ENCODE assay signal across 2 cellular contexts in the genomic region with DNA sequence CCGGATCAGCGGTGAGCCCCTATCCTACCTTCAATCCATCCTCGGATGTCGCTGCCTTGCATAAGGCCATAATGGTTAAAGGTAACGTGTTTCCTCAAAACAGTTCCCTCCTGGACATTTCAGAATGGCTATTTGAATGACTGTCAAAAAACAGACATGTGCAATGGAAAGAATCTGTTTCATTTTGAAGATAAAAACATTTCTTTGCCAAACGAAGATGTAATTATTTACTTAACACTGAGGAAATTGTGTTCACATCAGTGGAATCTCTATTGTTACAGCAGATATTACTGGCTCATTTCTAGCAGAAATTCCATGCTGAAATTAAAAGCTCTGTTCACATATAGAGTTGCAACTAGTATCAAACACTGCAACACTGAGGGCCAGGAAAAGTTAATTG.
TF ChIP-seq lines count a peak whose summit lies in the region.

No MANE protein-coding gene starts in this region.

TF ChIP-seq in SK-N-SH, 30 proteins besides CTCF, POLR2A, EP300 and RAD21:
- TF ChIP-seq RFX5 (IDR thresholded peaks at IDR 0.05; ENCODE audit: low read length) (no peak), GABPA (IDR thresholded peaks at IDR 0.05; ENCODE audit: low read depth) (no peak), MXI1 (IDR thresholded peaks at IDR 0.05; ENCODE audit: low read depth, low read length) (no peak), GATA2 (CRISPR knock-in tag; IDR thresholded peaks at IDR 0.05) (no peak), SMC3 (IDR thresholded peaks at IDR 0.05; ENCODE audit: low read depth, low read length) (no peak), NRF1 (IDR thresholded peaks at IDR 0.05; ENCODE audit: low read depth, low read length) (no peak), SIN3A (IDR thresholded peaks at IDR 0.05; ENCODE audit: borderline replicate concordance, low read depth, low read length) (no peak), RXRA (IDR thresholded peaks at IDR 0.05; ENCODE audit: borderline replicate concordance, low read depth) (no peak), TCF12 (IDR thresholded peaks at IDR 0.05) (no peak), POLR2AphosphoS5 (IDR thresholded peaks at IDR 0.05; ENCODE audit: low read depth, low read length) (no peak), JUND (IDR thresholded peaks at IDR 0.05) (no peak), ELF1 (IDR thresholded peaks at IDR 0.05) (no peak), EZH2phosphoT487 (IDR thresholded peaks at IDR 0.05; ENCODE audit: borderline replicate concordance, low read depth) (no peak), NFIC (IDR thresholded peaks at IDR 0.05; ENCODE audit: borderline replicate concordance) (no peak), USF1 (IDR thresholded peaks at IDR 0.05; ENCODE audit: borderline replicate concordance, low read depth) (no peak), TAF1 (IDR thresholded peaks at IDR 0.05; ENCODE audit: borderline replicate concordance, low read depth, low read length) (no peak), FOXM1 (IDR thresholded peaks at IDR 0.05; ENCODE audit: low read depth) (no peak), MEF2A (IDR thresholded peaks at IDR 0.05; ENCODE audit: borderline replicate concordance, low read depth) (no peak)
- TF ChIP-seq, protein P1, sequence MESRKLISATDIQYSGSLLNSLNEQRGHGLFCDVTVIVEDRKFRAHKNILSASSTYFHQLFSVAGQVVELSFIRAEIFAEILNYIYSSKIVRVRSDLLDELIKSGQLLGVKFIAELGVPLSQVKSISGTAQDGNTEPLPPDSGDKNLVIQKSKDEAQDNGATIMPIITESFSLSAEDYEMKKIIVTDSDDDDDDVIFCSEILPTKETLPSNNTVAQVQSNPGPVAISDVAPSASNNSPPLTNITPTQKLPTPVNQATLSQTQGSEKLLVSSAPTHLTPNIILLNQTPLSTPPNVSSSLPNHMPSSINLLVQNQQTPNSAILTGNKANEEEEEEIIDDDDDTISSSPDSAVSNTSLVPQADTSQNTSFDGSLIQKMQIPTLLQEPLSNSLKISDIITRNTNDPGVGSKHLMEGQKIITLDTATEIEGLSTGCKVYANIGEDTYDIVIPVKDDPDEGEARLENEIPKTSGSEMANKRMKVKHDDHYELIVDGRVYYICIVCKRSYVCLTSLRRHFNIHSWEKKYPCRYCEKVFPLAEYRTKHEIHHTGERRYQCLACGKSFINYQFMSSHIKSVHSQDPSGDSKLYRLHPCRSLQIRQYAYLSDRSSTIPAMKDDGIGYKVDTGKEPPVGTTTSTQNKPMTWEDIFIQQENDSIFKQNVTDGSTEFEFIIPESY (IDR thresholded peaks at IDR 0.05; ENCODE audit: borderline replicate concordance, low read depth): no peak
- TF ChIP-seq, protein P2, sequence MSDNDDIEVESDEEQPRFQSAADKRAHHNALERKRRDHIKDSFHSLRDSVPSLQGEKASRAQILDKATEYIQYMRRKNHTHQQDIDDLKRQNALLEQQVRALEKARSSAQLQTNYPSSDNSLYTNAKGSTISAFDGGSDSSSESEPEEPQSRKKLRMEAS (IDR thresholded peaks at IDR 0.05; ENCODE audit: low read depth): no peak

TF ChIP-seq in SK-N-SH treated with all-trans-retinoic acid at 6 μM for 48 hours, 23 proteins besides CTCF, POLR2A, EP300 and RAD21:
- TF ChIP-seq ESRRG (CRISPR knock-in tag; IDR thresholded peaks at IDR 0.05): no peak
- TF ChIP-seq ARNTL (CRISPR knock-in tag; IDR thresholded peaks at IDR 0.05; ENCODE audit: borderline replicate concordance, low read depth): no peak
- TF ChIP-seq ZNF565 (CRISPR knock-in tag; conservative IDR thresholded peaks at IDR 0.05; ENCODE audit: low read depth): no peak
- TF ChIP-seq ZC3H10 (CRISPR knock-in tag; IDR thresholded peaks at IDR 0.05): no peak
- TF ChIP-seq ZNF8 (CRISPR knock-in tag; IDR thresholded peaks at IDR 0.05): no peak
- TF ChIP-seq ZFP3 (CRISPR knock-in tag; IDR thresholded peaks at IDR 0.05): no peak
- no peak for TF ChIP-seq OSR1 (CRISPR knock-in tag; IDR thresholded peaks at IDR 0.05)
- no peak for TF ChIP-seq ZFP30 (CRISPR knock-in tag; IDR thresholded peaks at IDR 0.05)
- TF ChIP-seq, protein P3, sequence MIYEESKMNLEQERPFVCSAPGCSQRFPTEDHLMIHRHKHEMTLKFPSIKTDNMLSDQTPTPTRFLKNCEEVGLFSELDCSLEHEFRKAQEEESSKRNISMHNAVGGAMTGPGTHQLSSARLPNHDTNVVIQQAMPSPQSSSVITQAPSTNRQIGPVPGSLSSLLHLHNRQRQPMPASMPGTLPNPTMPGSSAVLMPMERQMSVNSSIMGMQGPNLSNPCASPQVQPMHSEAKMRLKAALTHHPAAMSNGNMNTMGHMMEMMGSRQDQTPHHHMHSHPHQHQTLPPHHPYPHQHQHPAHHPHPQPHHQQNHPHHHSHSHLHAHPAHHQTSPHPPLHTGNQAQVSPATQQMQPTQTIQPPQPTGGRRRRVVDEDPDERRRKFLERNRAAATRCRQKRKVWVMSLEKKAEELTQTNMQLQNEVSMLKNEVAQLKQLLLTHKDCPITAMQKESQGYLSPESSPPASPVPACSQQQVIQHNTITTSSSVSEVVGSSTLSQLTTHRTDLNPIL (CRISPR knock-in tag; IDR thresholded peaks at IDR 0.05; ENCODE audit: low read depth): no peak
- no peak for TF ChIP-seq ZNF70 (CRISPR knock-in tag; IDR thresholded peaks at IDR 0.05)
- no peak for TF ChIP-seq TOX (CRISPR knock-in tag; IDR thresholded peaks at IDR 0.05; ENCODE audit: borderline replicate concordance)
- no peak for TF ChIP-seq CSDC2 (CRISPR knock-in tag; IDR thresholded peaks at IDR 0.05)
- no peak for TF ChIP-seq SNAI2 (CRISPR knock-in tag; IDR thresholded peaks at IDR 0.05)
- TF ChIP-seq CSRNP3 (CRISPR knock-in tag; IDR thresholded peaks at IDR 0.05): no peak
- TF ChIP-seq ISL1 (CRISPR knock-in tag; IDR thresholded peaks at IDR 0.05): no peak
- no peak for TF ChIP-seq PATZ1 (CRISPR knock-in tag; IDR thresholded peaks at IDR 0.05; ENCODE audit: borderline replicate concordance)
TF ChIP-seq in SK-N-SH treated with all-trans-retinoic acid at 6 μM for 48 hours: peak in this region for 0.
